In genomic region chr3:23865595-23866396, GRCh38 we compare ENCODE assay signal across 8 cellular contexts. TPM values are rescaled to one million over a fixed set of nuclear protein-coding genes. Genes with fewer than 3 reads are reported as not detected.
A peak's percentile ranks its signal among the peaks of the same experiment; 100 is the strongest.
DNase-seq lines count a peak whose midpoint lies in the region; ATAC-seq and TF ChIP-seq lines count a peak whose summit lies in the region.

No MANE protein-coding gene starts in this region.

- H3K27ac Mint-ChIP-seq in effector memory CD8-positive, alpha-beta T cell: peak overlapping the region; percentile 17 to 21
- peak overlapping the region; percentile 64 for H3K27ac Mint-ChIP-seq in nephron progenitor cell

- peak; percentile 86 for ATAC-seq in GM21717 (IDR thresholded peaks at IDR 0.05; ENCODE audit: unreplicated experiment)
- no peak for ATAC-seq in effector memory CD8-positive, alpha-beta T cell (replicated peaks)

- no peak overlapping the region for H3K4me3 Mint-ChIP-seq in effector memory CD8-positive, alpha-beta T cell
- peak overlapping the region; percentile 76 for H3K4me3 Mint-ChIP-seq in nephron progenitor cell

- DNase-seq in GM10248 (ENCODE audit: extremely low spot score): peak; percentile 48
- DNase-seq in effector memory CD8-positive, alpha-beta T cell: no peak
- peak; percentile 63 for DNase-seq in nephron progenitor cell
- no peak for DNase-seq in SKM-1 (lab: John Stamatoyannopoulos, UW; ENCODE audit: unreplicated experiment)
- DNase-seq in GF-D8 (lab: John Stamatoyannopoulos, UW): no peak
- no peak for DNase-seq in stomach

- H3K36me3 ChIP-seq in HUES64 (ENCODE audit: insufficient read depth, low read length) (peaks cover 14% of the 10 kb centered on the region), stomach (peaks cover 8 to 10% (median 9%) of the 10 kb centered on the region in 4 donors)

- no peak for TF ChIP-seq POLR2A in stomach (IDR thresholded peaks at IDR 0.05)

- no peak for TF ChIP-seq CTCF in GM10248 (IDR thresholded peaks at IDR 0.05; ENCODE audit: control extremely low read depth, extremely low read depth, low read depth, missing control alignments)
- no peak for TF ChIP-seq CTCF in nephron progenitor cell (IDR thresholded peaks at IDR 0.05)
- TF ChIP-seq CTCF in stomach (IDR thresholded peaks at IDR 0.05): no peak

- 61% methylated on average over 6 of the region's 6 CpGs for WGBS in HUES64
- WGBS in stomach, 5 donors: 57 to 66% (median 63%) methylated on average over 6 of the region's 6 CpGs

- no peaks in the 10 kb centered on the region for H3K27me3 ChIP-seq in HUES64 (ENCODE audit: insufficient read depth, low read length)
- H3K27me3 ChIP-seq in stomach: no peaks in the 10 kb centered on the region

- no peaks in the 10 kb centered on the region for H3K27me3 Mint-ChIP-seq in effector memory CD8-positive, alpha-beta T cell
- H3K27me3 Mint-ChIP-seq in nephron progenitor cell (ENCODE audit: low read depth, poor library complexity): no peaks in the 10 kb centered on the region

- H3K27ac ChIP-seq in HUES64 (ENCODE audit: low read depth, low read length) (peak overlapping the region; percentile 19; the same call in 1 of the 2 replicates), stomach (peak overlapping the region in 2 of 5 donors; percentile 9 to 24)

- intact Hi-C loops in stomach (cut with DNase I; ENCODE audit: low total_unique reads): no loop called here

- POLR2A ChIA-PET in GM10248 (lab: Yijun Ruan, JAX): interaction anchor here (0.5 to 2.3 kb wide), 5 partner anchors 8 to 51 kb away, joined by 3 to 7 read pairs (median 5); partner anchors contain the start of genes NKIRAS1 and RPL15

- CTCF ChIA-PET in GM10248 (lab: Yijun Ruan, JAX): interaction anchor here (0.9 to 3.3 kb wide), 13 partner anchors 10 to 488 kb away, joined by 3 to 21 read pairs (median 5); no protein-coding TSS in a partner anchor

- H3K4me3 ChIP-seq in HUES64 (ENCODE audit: low read length) (no peak overlapping the region), stomach (no peak overlapping the region)

- H3K4me1 Mint-ChIP-seq in effector memory CD8-positive, alpha-beta T cell (ENCODE audit: low read depth in 2 of 2): peaks cover 20 to 43% of the 10 kb centered on the region in 2 donors
- H3K4me1 Mint-ChIP-seq in nephron progenitor cell: peaks cover 78% of the 10 kb centered on the region

- H3K36me3 Mint-ChIP-seq in effector memory CD8-positive, alpha-beta T cell (ENCODE audit: insufficient read depth): peaks cover 14% of the 10 kb centered on the region
- H3K36me3 Mint-ChIP-seq in nephron progenitor cell (ENCODE audit: low read depth): peaks cover 45% of the 10 kb centered on the region

- H3K4me1 ChIP-seq in HUES64 (ENCODE audit: insufficient read depth, low read length) (peaks cover 41% of the 10 kb centered on the region), stomach (peaks cover 22 to 47% (median 34%) of the 10 kb centered on the region in 4 donors)

- H3K9ac ChIP-seq in HUES64 (ENCODE audit: low read depth, low read length): no peak overlapping the region

- H3K9me3 ChIP-seq in HUES64 (ENCODE audit: insufficient read depth, low read depth, low read length): no peaks in the 10 kb centered on the region
- H3K9me3 ChIP-seq in stomach: no peaks in the 10 kb centered on the region

- no peak for TF ChIP-seq EP300 in stomach (IDR thresholded peaks at IDR 0.05)

- no peaks in the 10 kb centered on the region for H3K9me3 Mint-ChIP-seq in effector memory CD8-positive, alpha-beta T cell
- peaks cover 5% of the 10 kb centered on the region for H3K9me3 Mint-ChIP-seq in nephron progenitor cell

RNA-seq across cellular contexts. Expression of gene NKIRAS1, which starts 51.0 kb away (rescaled TPM):
- 4.8 TPM for polyA plus RNA-seq in HUES64 (2013, experiment 1 of 2)
- 4.8 TPM for polyA plus RNA-seq in HUES64 (2013, experiment 2 of 2)
- total RNA-seq in stomach: 10 to 100 TPM in 2 of 5 donors, 1 to 10 TPM in 1, under 1 TPM in 1, not detected in 1; 0.87 to 18.3 (median 8.9) TPM
- 1 to 10 TPM; 5.9 to 9.6 (median 7.6) TPM for polyA plus RNA-seq in stomach

RNA-seq across cellular contexts. Expression of gene RPL15, which starts 51.1 kb away (rescaled TPM):
- polyA plus RNA-seq in HUES64 (2013, experiment 1 of 2): 2,998 TPM
- 3,107 TPM for polyA plus RNA-seq in HUES64 (2013, experiment 2 of 2)
- 1,000 to 10,000 TPM in 4 of 5 donors, 100 to 1,000 TPM in 1; 121 to 3,139 (median 1,087) TPM for total RNA-seq in stomach
- 1,000 to 10,000 TPM; 3,661 to 4,768 (median 4,326) TPM for polyA plus RNA-seq in stomach

Comparison
In these comparisons a context has a peak if more than half of its experiments do, and no peak if none do; other contexts are left out.
1. DNase-seq: peak in GM10248 (single experiment) and nephron progenitor cell (single experiment); none in effector memory CD8-positive, alpha-beta T cell (0 of 3), SKM-1 (single experiment), GF-D8 (single experiment) and stomach (single experiment).